In the genomic region with DNA sequence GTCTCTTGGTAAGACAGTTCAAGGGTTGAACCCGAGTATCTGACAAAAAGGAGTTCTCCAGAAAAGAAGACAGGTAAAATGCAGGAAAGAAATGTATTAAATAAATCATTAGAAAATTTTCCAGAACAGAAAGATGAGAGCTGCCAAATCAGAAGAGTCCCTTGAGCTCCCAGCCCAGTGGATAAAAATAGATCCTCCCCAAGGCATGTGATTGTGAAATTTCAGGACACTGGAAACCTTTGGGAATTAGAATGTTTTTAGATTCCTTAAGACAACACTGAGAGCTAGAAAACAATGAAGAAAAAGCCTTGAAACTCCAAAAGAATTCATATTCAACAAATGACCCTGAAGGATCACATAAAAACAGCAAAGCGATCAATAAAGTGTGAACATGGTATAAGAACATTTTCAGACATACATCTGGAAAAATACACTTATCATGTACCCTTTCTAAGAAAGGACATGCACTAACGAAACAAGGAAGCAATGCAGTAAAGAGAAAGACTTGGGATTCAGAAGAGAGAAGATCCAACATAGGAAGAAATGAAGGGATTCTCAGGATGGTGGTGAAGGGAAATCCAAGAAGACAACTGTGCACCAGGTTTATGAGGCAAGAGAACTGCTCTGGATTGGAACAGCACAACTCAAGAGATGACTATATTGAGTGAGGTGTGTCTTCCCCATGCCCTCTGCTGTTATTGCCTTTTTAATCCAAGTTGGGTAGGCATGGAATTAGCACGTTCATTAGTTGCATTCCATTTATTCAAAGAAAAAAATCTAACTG, we compare ENCODE assay signal across 16 cellular contexts.
DNase-seq lines count a peak whose midpoint lies in the region; ATAC-seq, FAIRE-seq and TF ChIP-seq lines count a peak whose summit lies in the region.
"Had no signal": no experiment of that assay in that cellular context is flagged by ENCODE, and none has a peak within 500 bp of the region (broad histone marks: within the 10 kb centered on the region; RNA-seq: fewer than 3 reads in every experiment).

No MANE protein-coding gene starts in this region.

- peaks cover 52 to 60% of the 10 kb centered on the region in 2 donors for H3K36me3 Mint-ChIP-seq in CD14-positive monocyte

- no peaks in the 10 kb centered on the region for H3K27me3 Mint-ChIP-seq in CD14-positive monocyte (ENCODE audit: low read depth in 3 of 3)
- H3K27me3 Mint-ChIP-seq: brain had no signal

- intact Hi-C loops in esophagus muscularis mucosa (cut with DNase I) = no loop called here
- intact Hi-C loops in left lung (cut with DNase I) = no loop called here
- intact Hi-C loops in CD14-positive monocyte (cut with micrococcal nuclease) = no loop called here

- H3K36me3 ChIP-seq in esophagus muscularis mucosa (peaks cover 0 to 49% (median 23%) of the 10 kb centered on the region in 4 donors), left lung (peaks cover 0 to 83% of the 10 kb centered on the region in 2 donors), upper lobe of left lung (peaks cover 9 to 76% (median 18%) of the 10 kb centered on the region in 4 donors)
- H3K36me3 ChIP-seq: neural progenitor cell had no signal

- ATAC-seq in left lung (peak; percentile 70), upper lobe of left lung (ENCODE audit: low FRiP score in 2 of 2) (no peak)

- H3K9me3 Mint-ChIP-seq in CD14-positive monocyte = peaks cover 0 to 2% (median 0%) of the 10 kb centered on the region in 7 donors
- H3K9me3 Mint-ChIP-seq: brain, neural progenitor cell had no signal

- H3K4me3 ChIP-seq in esophagus muscularis mucosa = no peak overlapping the region
- H3K4me3 ChIP-seq in left lung = no peak overlapping the region
- H3K4me3 ChIP-seq in upper lobe of left lung = no peak overlapping the region
- H3K4me3 ChIP-seq: neural progenitor cell, PC-9 had no signal

- H3K27ac Mint-ChIP-seq in CD14-positive monocyte = peak overlapping the region in 1 of 7 donors; percentile 35
- H3K27ac Mint-ChIP-seq: neural progenitor cell had no signal

- TF ChIP-seq CTCF in esophagus muscularis mucosa (IDR thresholded peaks at IDR 0.05) (no peak), left lung (IDR thresholded peaks at IDR 0.05) (no peak), upper lobe of left lung (IDR thresholded peaks at IDR 0.05) (no peak), CD14-positive monocyte (IDR thresholded peaks at IDR 0.05) (no peak), D721Med (IDR thresholded peaks at IDR 0.05; ENCODE audit: insufficient read depth, missing control alignments) (no peak)

- TF ChIP-seq POLR2A in esophagus muscularis mucosa (IDR thresholded peaks at IDR 0.05; ENCODE audit: low read depth) = no peak
- no peak for TF ChIP-seq POLR2A in upper lobe of left lung (IDR thresholded peaks at IDR 0.05)

- in situ Hi-C loops in SK-MEL-5 (cut with HindIII; ENCODE audit: low pct_unique_long_range_greater_than_20kb, low sequenced_read_pairs) = no loop called here

- WGBS in esophagus muscularis mucosa = 77% methylated on average over 4 of the region's 4 CpGs
- 80 to 97% methylated on average over 4 of the region's 4 CpGs for WGBS in upper lobe of left lung, 2 donors

- H3K9me3 ChIP-seq in esophagus muscularis mucosa = no peaks in the 10 kb centered on the region
- no peaks in the 10 kb centered on the region for H3K9me3 ChIP-seq in left lung
- H3K9me3 ChIP-seq in upper lobe of left lung = no peaks in the 10 kb centered on the region

- no peaks in the 10 kb centered on the region for H3K4me1 Mint-ChIP-seq in CD14-positive monocyte

- H3K4me1 ChIP-seq in esophagus muscularis mucosa (peaks cover 39 to 59% (median 58%) of the 10 kb centered on the region in 4 donors), left lung (no peaks in the 10 kb centered on the region), upper lobe of left lung (peaks cover 0 to 10% (median 3%) of the 10 kb centered on the region in 4 donors)

- H3K4me3 Mint-ChIP-seq in CD14-positive monocyte = no peak overlapping the region
- H3K4me3 Mint-ChIP-seq: brain, neural progenitor cell had no signal

- H3K27me3 ChIP-seq in esophagus muscularis mucosa (no peaks in the 10 kb centered on the region), left lung (no peaks in the 10 kb centered on the region), upper lobe of left lung (no peaks in the 10 kb centered on the region)
- H3K27me3 ChIP-seq: neural progenitor cell had no signal

- DNase-seq in SK-MEL-5 (ENCODE audit: low read depth, low spot score) (peak; percentile 5), esophagus muscularis mucosa (ENCODE audit: extremely low spot score) (no peak), left lung (no peak), upper lobe of left lung (no peak), CD14-positive monocyte (ENCODE audit: low spot score) (no peak), NCI-H82 (lab: John Stamatoyannopoulos, UW) (no peak), D721Med (ENCODE audit: insufficient read length, low spot score) (no peak)
- DNase-seq: activated effector memory CD4-positive, alpha-beta T cell treated with Interleukin-2 at 50 U/mL for 16 hours; DMS79; mammary epithelial cell; NCI-H1694; NCI-H510A treated with DMSO at 0.1 percent for 48 hours; PC-9; stimulated activated naive CD4-positive, alpha-beta T cell treated with Interleukin-2 at 50 U/mL for 16 hours had no signal

- H3K27ac ChIP-seq in esophagus muscularis mucosa (replicated peaks in 1 of 4) (peak overlapping the region; percentile 62 to 74 (median 68)), left lung (peak overlapping the region in 1 of 2 donors; percentile 63), upper lobe of left lung (peak overlapping the region in 3 of 4 donors; percentile 7 to 42 (median 31))
- H3K27ac ChIP-seq: neural progenitor cell, PC-9 had no signal

- FAIRE-seq in D721Med (lab: Jason Lieb, UNC) = no peak

- TF ChIP-seq EP300 in esophagus muscularis mucosa (IDR thresholded peaks at IDR 0.05) = no peak
- TF ChIP-seq EP300 in upper lobe of left lung (IDR thresholded peaks at IDR 0.05) = no peak
